1 cellular context compared by ENCODE assay signal in the genomic region with DNA sequence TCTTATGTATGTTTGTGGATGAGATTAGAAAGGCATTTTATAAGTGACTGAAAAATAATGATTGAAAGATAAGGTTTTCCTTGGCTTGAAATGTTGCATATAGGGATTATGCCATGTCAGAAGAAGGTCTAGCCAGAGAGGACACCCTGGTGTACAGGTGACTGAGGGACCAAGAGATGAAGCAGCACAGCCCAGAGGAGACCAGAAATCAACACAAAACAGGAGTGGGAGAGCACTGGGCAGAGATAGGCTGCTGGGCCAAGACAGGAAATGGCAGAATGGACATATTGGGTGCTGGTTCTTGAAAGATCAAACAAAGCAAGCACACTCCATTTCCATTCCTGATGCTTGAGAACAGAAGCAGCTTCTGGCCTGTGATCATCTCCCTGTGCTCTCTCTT.
TF ChIP-seq lines count a peak whose summit lies in the region.

No MANE protein-coding gene starts in this region.

TF ChIP-seq in GM12878, 131 proteins besides CTCF, POLR2A, EP300 and RAD21:
- TF ChIP-seq CBX3 (IDR thresholded peaks at IDR 0.05; ENCODE audit: borderline replicate concordance, low read depth) (no peak), IRF3 (IDR thresholded peaks at IDR 0.05) (no peak), FOXM1 (IDR thresholded peaks at IDR 0.05; ENCODE audit: low read depth, low read length) (no peak), ETV6 (conservative IDR thresholded peaks at IDR 0.05 in 1 of 2, IDR thresholded peaks at IDR 0.05 in 1 of 2; ENCODE audit: borderline replicate concordance in 1 of 2, low read depth in 1 of 2) (no peak), ZNF217 (IDR thresholded peaks at IDR 0.05) (no peak), CHD2 (IDR thresholded peaks at IDR 0.05; ENCODE audit: borderline replicate concordance, low read depth, low read length) (no peak), ZNF592 (IDR thresholded peaks at IDR 0.05) (no peak), LARP7 (IDR thresholded peaks at IDR 0.05) (no peak), ZBED1 (IDR thresholded peaks at IDR 0.05; ENCODE audit: borderline replicate concordance) (no peak), CHD4 (IDR thresholded peaks at IDR 0.05) (no peak), ATF2 (IDR thresholded peaks at IDR 0.05; ENCODE audit: low read length) (no peak), E2F4 (IDR thresholded peaks at IDR 0.05; ENCODE audit: low read depth, low read length) (no peak), ZSCAN29 (IDR thresholded peaks at IDR 0.05) (no peak), ATF3 (IDR thresholded peaks at IDR 0.05; ENCODE audit: borderline replicate concordance, extremely low read depth, low read depth, low read length) (no peak), BCL11A (IDR thresholded peaks at IDR 0.05; ENCODE audit: low read depth, low read length) (no peak), PAX5 (IDR thresholded peaks at IDR 0.05; ENCODE audit: borderline replicate concordance, low read depth, low read length) (no peak)
- TF ChIP-seq, protein P1, sequence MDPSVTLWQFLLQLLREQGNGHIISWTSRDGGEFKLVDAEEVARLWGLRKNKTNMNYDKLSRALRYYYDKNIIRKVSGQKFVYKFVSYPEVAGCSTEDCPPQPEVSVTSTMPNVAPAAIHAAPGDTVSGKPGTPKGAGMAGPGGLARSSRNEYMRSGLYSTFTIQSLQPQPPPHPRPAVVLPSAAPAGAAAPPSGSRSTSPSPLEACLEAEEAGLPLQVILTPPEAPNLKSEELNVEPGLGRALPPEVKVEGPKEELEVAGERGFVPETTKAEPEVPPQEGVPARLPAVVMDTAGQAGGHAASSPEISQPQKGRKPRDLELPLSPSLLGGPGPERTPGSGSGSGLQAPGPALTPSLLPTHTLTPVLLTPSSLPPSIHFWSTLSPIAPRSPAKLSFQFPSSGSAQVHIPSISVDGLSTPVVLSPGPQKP (IDR thresholded peaks at IDR 0.05; ENCODE audit: low read depth, low read length): no peak
